In genomic region chr4:1008840-1009646, GRCh38 we compare ENCODE assay signal across 8 cellular contexts. TPM values are rescaled to one million over a fixed set of nuclear protein-coding genes. Genes with fewer than 3 reads are reported as not detected.
DNase-seq lines count a peak whose midpoint lies in the region; ATAC-seq, FAIRE-seq and TF ChIP-seq lines count a peak whose summit lies in the region.

No MANE protein-coding gene starts in this region.

- no peaks in the 10 kb centered on the region for H3K9me3 ChIP-seq in CD4-positive, alpha-beta T cell (ENCODE audit: control insufficient read depth, low read length)
- no peaks in the 10 kb centered on the region for H3K9me3 ChIP-seq in esophagus muscularis mucosa

- peak; percentile 12 to 52 (median 30) for DNase-seq in CD4-positive, alpha-beta T cell
- peak; percentile 26 to 32 for DNase-seq in activated CD4-positive, alpha-beta T cell treated with anti-CD3 and anti-CD28 coated beads, Interleukin-2, amount 50 U/mL, for 4 hours
- no peak for DNase-seq in esophagus muscularis mucosa (ENCODE audit: extremely low spot score)
- DNase-seq in osteocyte (ENCODE audit: extremely low spot score, unreplicated experiment), result no peak
- DNase-seq in D721Med (ENCODE audit: insufficient read length, low spot score), result no peak
- DNase-seq in NCI-H510A (lab: John Stamatoyannopoulos, UW), result no peak

- H3K4me1 Mint-ChIP-seq in CD4-positive, alpha-beta T cell (ENCODE audit: low read depth), result peaks cover 14% of the 10 kb centered on the region
- H3K4me1 Mint-ChIP-seq in osteocyte (ENCODE audit: unreplicated experiment), result peaks cover 12% of the 10 kb centered on the region

- H3K27me3 ChIP-seq in CD4-positive, alpha-beta T cell (ENCODE audit: control insufficient read depth, insufficient read depth, low read length), result peaks cover 35% of the 10 kb centered on the region
- H3K27me3 ChIP-seq in esophagus muscularis mucosa, result peaks cover 0 to 47% (median 17%) of the 10 kb centered on the region in 4 donors

- H3K27ac Mint-ChIP-seq in CD4-positive, alpha-beta T cell, result peak overlapping the region; percentile 47
- H3K27ac Mint-ChIP-seq in osteocyte (ENCODE audit: unreplicated experiment), result no peak overlapping the region

- peaks cover 53% of the 10 kb centered on the region for H3K27me3 Mint-ChIP-seq in CD4-positive, alpha-beta T cell
- H3K27me3 Mint-ChIP-seq in osteocyte (ENCODE audit: unreplicated experiment), result peaks cover 7% of the 10 kb centered on the region

- H3K4me3 Mint-ChIP-seq in CD4-positive, alpha-beta T cell, result peak overlapping the region; percentile 83
- peak overlapping the region; percentile 69 for H3K4me3 Mint-ChIP-seq in osteocyte (ENCODE audit: unreplicated experiment)

- POLR2A ChIA-PET in CD4-positive, alpha-beta T cell (lab: Charles Lee), result interaction anchor here (1.4 to 3.0 kb wide), 3 partner anchors 22 to 77 kb away, joined by 4 to 14 read pairs (median 10); partner anchors contain the start of genes GAK, IDUA and TMEM175

- no peak overlapping the region for H3K27ac ChIP-seq in CD4-positive, alpha-beta T cell (ENCODE audit: low read depth, low read length)
- H3K27ac ChIP-seq in esophagus muscularis mucosa (replicated peaks in 1 of 4), result peak overlapping the region in 3 of 4 donors; percentile 62 to 72 (median 64)

- TF ChIP-seq POLR2A in esophagus muscularis mucosa (IDR thresholded peaks at IDR 0.05; ENCODE audit: low read depth), result no peak
- TF ChIP-seq POLR2A in GM18505 (IDR thresholded peaks at IDR 0.05; ENCODE audit: borderline replicate concordance, extremely low read depth, insufficient read depth, insufficient read length), result no peak

- FAIRE-seq in D721Med (lab: Jason Lieb, UNC), result no peak

- H3K36me3 ChIP-seq in esophagus muscularis mucosa, result no peaks in the 10 kb centered on the region

- no peak for TF ChIP-seq EP300 in esophagus muscularis mucosa (IDR thresholded peaks at IDR 0.05)

- CTCF ChIA-PET in CD4-positive, alpha-beta T cell (lab: Charles Lee), result interaction anchor here (0.8 to 1.4 kb wide), 2 partner anchors 22 to 227 kb away, joined by 3 read pairs; no protein-coding TSS in a partner anchor

- H3K4me1 ChIP-seq in esophagus muscularis mucosa, result peaks cover 30 to 45% (median 35%) of the 10 kb centered on the region in 4 donors

- H3K4me3 ChIP-seq in esophagus muscularis mucosa, result peak overlapping the region; percentile 66 to 78 (median 74)

- no peak for ATAC-seq in CD4-positive, alpha-beta T cell (ENCODE audit: poor library complexity)
- ATAC-seq in HG03039 (IDR thresholded peaks at IDR 0.05; ENCODE audit: unreplicated experiment), result peak; percentile 5
- ATAC-seq in GM18505 (IDR thresholded peaks at IDR 0.05; ENCODE audit: unreplicated experiment), result no peak

- no peaks in the 10 kb centered on the region for H3K9me3 Mint-ChIP-seq in CD4-positive, alpha-beta T cell
- peaks cover 7% of the 10 kb centered on the region for H3K9me3 Mint-ChIP-seq in osteocyte (ENCODE audit: unreplicated experiment)

- intact Hi-C loops in CD4-positive, alpha-beta T cell (cut with DNase I, micrococcal nuclease), result loop anchor here in 1 of 2 experiments (1.0 to 2.0 kb wide), 2 partner anchors 22 to 227 kb away; partner anchors contain the start of gene IDUA
- intact Hi-C loops in esophagus muscularis mucosa (cut with DNase I), result no loop called here

- 4% methylated on average over 25 of the region's 46 CpGs for WGBS in esophagus muscularis mucosa

- peaks cover 5% of the 10 kb centered on the region for H3K36me3 Mint-ChIP-seq in CD4-positive, alpha-beta T cell (ENCODE audit: low read depth)
- no peaks in the 10 kb centered on the region for H3K36me3 Mint-ChIP-seq in osteocyte (ENCODE audit: unreplicated experiment)

- TF ChIP-seq CTCF in CD4-positive, alpha-beta T cell (IDR thresholded peaks at IDR 0.05), result no peak
- TF ChIP-seq CTCF in esophagus muscularis mucosa (IDR thresholded peaks at IDR 0.05) (no peak), osteocyte (IDR thresholded peaks at IDR 0.05) (no peak), D721Med (IDR thresholded peaks at IDR 0.05; ENCODE audit: insufficient read depth, missing control alignments) (no peak)

RNA-seq across cellular contexts. Expression of gene FGFRL1, which starts 2.4 kb away (rescaled TPM):
- total RNA-seq in CD4-positive, alpha-beta T cell, result 10 to 100 TPM; 21.8 to 25.0 TPM
- total RNA-seq in esophagus muscularis mucosa (10 to 100 TPM; 22.0 to 54.2 (median 32.5) TPM), osteocyte (56.9 and 59.8 TPM in 2 replicates)

RNA-seq across cellular contexts. Expression of gene SLC26A1, which starts 15.8 kb away (rescaled TPM):
- not detected for total RNA-seq in CD4-positive, alpha-beta T cell
- under 1 TPM in 1 of 4 donors, not detected in 3; 0.06 TPM for total RNA-seq in esophagus muscularis mucosa
- 0.78 and 0.83 TPM in 2 replicates for total RNA-seq in osteocyte

RNA-seq across cellular contexts. Expression of gene IDUA, which starts 22.2 kb away (rescaled TPM):
- total RNA-seq in CD4-positive, alpha-beta T cell, result 10 to 100 TPM; 70.2 to 77.8 TPM
- total RNA-seq in esophagus muscularis mucosa (10 to 100 TPM; 10.4 to 23.1 (median 11.5) TPM), osteocyte (58.0 and 67.8 TPM in 2 replicates)

RNA-seq across cellular contexts. Expression of gene DGKQ, which starts 35.7 kb away (rescaled TPM):
- 10 to 100 TPM; 17.6 to 19.2 TPM for total RNA-seq in CD4-positive, alpha-beta T cell
- total RNA-seq in esophagus muscularis mucosa, result 10 to 100 TPM in 2 of 4 donors, 1 to 10 TPM in 2; 7.5 to 11.9 (median 9.9) TPM
- 17.9 and 18.5 TPM in 2 replicates for total RNA-seq in osteocyte

Comparison
In these comparisons a context has a peak if more than half of its experiments do, and no peak if none do; other contexts are left out.
1. DNase-seq: peak in CD4-positive, alpha-beta T cell (10 of 10) and activated CD4-positive, alpha-beta T cell treated with anti-CD3 and anti-CD28 coated beads, Interleukin-2, amount 50 U/mL, for 4 hours (2 of 2); none in esophagus muscularis mucosa (single experiment), osteocyte (single experiment), D721Med (single experiment) and NCI-H510A (single experiment).